25 cellular contexts compared by ENCODE assay signal in genomic region chr5:77696120-77696519, GRCh38. TPM values are rescaled to one million over a fixed set of nuclear protein-coding genes. Genes with fewer than 3 reads are reported as not detected.
DNase-seq lines count a peak whose midpoint lies in the region; ATAC-seq lines count a peak whose summit lies in the region.
"Had no signal": no experiment of that assay in that cellular context is flagged by ENCODE, and none has a peak within 500 bp of the region (broad histone marks: within the 10 kb centered on the region; RNA-seq: fewer than 3 reads in every experiment).

No MANE protein-coding gene starts in this region.

- no peaks in the 10 kb centered on the region for H3K9me3 Mint-ChIP-seq in activated T-cell treated with anti-CD3 and anti-CD28 coated beads, Interleukin-2, amount 50 U/mL, for 72 hours
- no peaks in the 10 kb centered on the region for H3K9me3 Mint-ChIP-seq in activated T-cell treated with anti-CD3 and anti-CD28 coated beads, Interleukin-2, amount 50 U/mL, for 4 hours
- H3K9me3 Mint-ChIP-seq in activated T-helper 17 cell treated with anti-CD3 and anti-CD28 coated beads, Interleukin-2, amount 50 U/mL, for 72 hours: no peaks in the 10 kb centered on the region
- H3K9me3 Mint-ChIP-seq: CD4-positive, CD25-positive, alpha-beta regulatory T cell had no signal

- peak; percentile 41 to 54 for ATAC-seq in activated T-cell treated with anti-CD3 and anti-CD28 coated beads, Interleukin-2, amount 50 U/mL, for 72 hours (replicated peaks in 1 of 2)
- ATAC-seq in activated T-cell treated with anti-CD3 and anti-CD28 coated beads, Interleukin-2, amount 50 U/mL, for 4 hours: no peak
- peak; percentile 55 for ATAC-seq in activated T-helper 17 cell treated with anti-CD3 and anti-CD28 coated beads, Interleukin-2, amount 50 U/mL, for 72 hours (replicated peaks)
- ATAC-seq: GM12878 had no signal

- H3K27me3 Mint-ChIP-seq in activated T-cell treated with anti-CD3 and anti-CD28 coated beads, Interleukin-2, amount 50 U/mL, for 72 hours (ENCODE audit: low read depth): no peaks in the 10 kb centered on the region
- H3K27me3 Mint-ChIP-seq in activated T-cell treated with anti-CD3 and anti-CD28 coated beads, Interleukin-2, amount 50 U/mL, for 4 hours (ENCODE audit: low read depth): no peaks in the 10 kb centered on the region
- H3K27me3 Mint-ChIP-seq in activated T-helper 17 cell treated with anti-CD3 and anti-CD28 coated beads, Interleukin-2, amount 50 U/mL, for 72 hours: no peaks in the 10 kb centered on the region
- H3K27me3 Mint-ChIP-seq: CD4-positive, alpha-beta memory T cell; CD4-positive, CD25-positive, alpha-beta regulatory T cell; CD8-positive, alpha-beta memory T cell had no signal

- no peak overlapping the region for H3K27ac Mint-ChIP-seq in activated T-cell treated with anti-CD3 and anti-CD28 coated beads, Interleukin-2, amount 50 U/mL, for 72 hours
- H3K27ac Mint-ChIP-seq in activated T-helper 17 cell treated with anti-CD3 and anti-CD28 coated beads, Interleukin-2, amount 50 U/mL, for 72 hours: no peak overlapping the region
- H3K27ac Mint-ChIP-seq: CD14-positive monocyte; CD4-positive, CD25-positive, alpha-beta regulatory T cell; CD8-positive, alpha-beta memory T cell had no signal

- no peak overlapping the region for H3K4me3 Mint-ChIP-seq in activated T-cell treated with anti-CD3 and anti-CD28 coated beads, Interleukin-2, amount 50 U/mL, for 72 hours
- no peak overlapping the region for H3K4me3 Mint-ChIP-seq in activated T-cell treated with anti-CD3 and anti-CD28 coated beads, Interleukin-2, amount 50 U/mL, for 4 hours
- H3K4me3 Mint-ChIP-seq in activated T-helper 17 cell treated with anti-CD3 and anti-CD28 coated beads, Interleukin-2, amount 50 U/mL, for 72 hours: no peak overlapping the region
- H3K4me3 Mint-ChIP-seq: CD14-positive monocyte; CD4-positive, alpha-beta memory T cell; CD4-positive, CD25-positive, alpha-beta regulatory T cell; CD8-positive, alpha-beta memory T cell had no signal

- H3K36me3 Mint-ChIP-seq in activated T-cell treated with anti-CD3 and anti-CD28 coated beads, Interleukin-2, amount 50 U/mL, for 72 hours (ENCODE audit: insufficient read depth in 2 of 2): peaks cover 1 to 35% of the 10 kb centered on the region in 2 donors
- H3K36me3 Mint-ChIP-seq in activated T-cell treated with anti-CD3 and anti-CD28 coated beads, Interleukin-2, amount 50 U/mL, for 4 hours (ENCODE audit: insufficient read depth): peaks cover 40% of the 10 kb centered on the region
- peaks cover 97% of the 10 kb centered on the region for H3K36me3 Mint-ChIP-seq in activated T-helper 17 cell treated with anti-CD3 and anti-CD28 coated beads, Interleukin-2, amount 50 U/mL, for 72 hours (ENCODE audit: low read depth)

- no peak for DNase-seq in activated T-cell treated with anti-CD3 and anti-CD28 coated beads, Interleukin-2, amount 50 U/mL, for 72 hours
- no peak for DNase-seq in activated T-cell treated with anti-CD3 and anti-CD28 coated beads, Interleukin-2, amount 50 U/mL, for 4 hours
- DNase-seq in cerebellum (ENCODE audit: low spot score): no peak
- DNase-seq in medulla oblongata (ENCODE audit: extremely low spot score): no peak
- DNase-seq: 8988T; ACHN; BE2C; C1 segment of cervical spinal cord; CD4-positive, alpha-beta memory T cell; CD4-positive, CD25-positive, alpha-beta regulatory T cell; CD8-positive, alpha-beta memory T cell; COR-L47; DMS 273 treated with DMSO at 0.1 percent for 48 hours; DMS153; DMS53; DMS79; DND-41; EL; GDM1 had no signal

- peaks cover 39% of the 10 kb centered on the region for H3K4me1 Mint-ChIP-seq in activated T-cell treated with anti-CD3 and anti-CD28 coated beads, Interleukin-2, amount 50 U/mL, for 72 hours (ENCODE audit: low read depth)
- H3K4me1 Mint-ChIP-seq in activated T-cell treated with anti-CD3 and anti-CD28 coated beads, Interleukin-2, amount 50 U/mL, for 4 hours (ENCODE audit: low read depth): peaks cover 18% of the 10 kb centered on the region
- peaks cover 14% of the 10 kb centered on the region for H3K4me1 Mint-ChIP-seq in activated T-helper 17 cell treated with anti-CD3 and anti-CD28 coated beads, Interleukin-2, amount 50 U/mL, for 72 hours

RNA-seq across cellular contexts. Expression of gene OTP, which starts 57.6 kb away (rescaled TPM):
- under 1 TPM in 1 of 2 donors, not detected in 1; 0.19 TPM for total RNA-seq in activated T-cell treated with anti-CD3 and anti-CD28 coated beads, Interleukin-2, amount 50 U/mL, for 72 hours
- not detected for total RNA-seq in activated T-cell treated with anti-CD3 and anti-CD28 coated beads, Interleukin-2, amount 50 U/mL, for 4 hours
- total RNA-seq in activated T-helper 17 cell treated with anti-CD3 and anti-CD28 coated beads, Interleukin-2, amount 50 U/mL, for 72 hours: not detected
- total RNA-seq in cerebellum: 0.27 TPM
- total RNA-seq: A673; CD4-positive, alpha-beta memory T cell; CD4-positive, CD25-positive, alpha-beta regulatory T cell; CD8-positive, alpha-beta memory T cell; Daoy; G401 had no signal

Comparison
In these comparisons a context has a peak if more than half of its experiments do, and no peak if none do; other contexts are left out.
1. ATAC-seq: peak in activated T-cell treated with anti-CD3 and anti-CD28 coated beads, Interleukin-2, amount 50 U/mL, for 72 hours (2 of 2) and activated T-helper 17 cell treated with anti-CD3 and anti-CD28 coated beads, Interleukin-2, amount 50 U/mL, for 72 hours (single experiment); none in activated T-cell treated with anti-CD3 and anti-CD28 coated beads, Interleukin-2, amount 50 U/mL, for 4 hours (0 of 2).